11 cellular contexts compared by ENCODE assay signal in the genomic region with DNA sequence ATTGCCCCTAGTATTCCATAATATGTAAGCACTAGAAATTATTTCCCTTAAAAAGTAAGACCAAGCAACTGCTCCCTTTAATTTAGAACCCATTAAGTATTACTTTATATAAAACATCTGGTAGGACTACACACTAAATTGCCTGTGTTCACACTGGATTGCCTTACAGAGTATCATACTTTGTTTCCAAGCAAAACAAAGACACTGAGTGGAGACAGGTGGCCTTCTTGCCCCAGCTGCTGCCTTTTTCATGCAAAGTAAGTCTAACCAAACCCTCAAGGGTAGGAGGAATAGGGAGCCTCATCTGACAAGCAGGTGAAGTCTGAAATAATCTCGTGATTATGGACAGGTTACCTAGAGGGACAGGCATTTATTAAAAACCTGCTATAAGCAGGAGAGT.
DNase-seq lines count a peak whose midpoint lies in the region; ATAC-seq and TF ChIP-seq lines count a peak whose summit lies in the region.
"Had no signal": no experiment of that assay in that cellular context is flagged by ENCODE, and none has a peak within 500 bp of the region (broad histone marks: within the 10 kb centered on the region; RNA-seq: fewer than 3 reads in every experiment).

No MANE protein-coding gene starts in this region.

- peak; percentile 98 for DNase-seq in NCI-H1105 (lab: John Stamatoyannopoulos, UW)
- no peak for DNase-seq in WERI-Rb-1
- DNase-seq in T1000 (lab: John Stamatoyannopoulos, UW) = no peak
- DNase-seq in breast epithelium (ENCODE audit: low spot score in 2 of 2) = no peak
- no peak for DNase-seq in left cardiac atrium
- DNase-seq: effector memory CD4-positive, alpha-beta T cell; trophoblast cell had no signal

- intact Hi-C loops in breast epithelium (cut with DNase I; ENCODE audit: low total_unique reads) = no loop called here
- intact Hi-C loops in left cardiac atrium (cut with DNase I) = no loop called here

- no peaks in the 10 kb centered on the region for H3K36me3 ChIP-seq in WERI-Rb-1
- no peaks in the 10 kb centered on the region for H3K36me3 ChIP-seq in breast epithelium

- ATAC-seq in GM18870 (IDR thresholded peaks at IDR 0.05; ENCODE audit: unreplicated experiment) (peak; percentile 72), HG02759 (IDR thresholded peaks at IDR 0.05; ENCODE audit: unreplicated experiment) (peak; percentile 89), left cardiac atrium (no peak), SK-N-SH treated with all-trans-retinoic acid at 6 μM for 48 hours (no peak)

- H3K9me3 ChIP-seq in WERI-Rb-1 (ENCODE audit: severe bottlenecking) (no peaks in the 10 kb centered on the region), breast epithelium (no peaks in the 10 kb centered on the region)

- H3K27me3 ChIP-seq in WERI-Rb-1 (ENCODE audit: insufficient read depth, low read depth, severe bottlenecking) (no peaks in the 10 kb centered on the region), breast epithelium (no peaks in the 10 kb centered on the region)

- H3K4me1 ChIP-seq in breast epithelium = no peaks in the 10 kb centered on the region

- H3K27ac ChIP-seq in WERI-Rb-1 (peak overlapping the region; percentile 65), breast epithelium (no peak overlapping the region)

- TF ChIP-seq POLR2A in breast epithelium (IDR thresholded peaks at IDR 0.05) = no peak

- TF ChIP-seq CTCF in WERI-Rb-1 (IDR thresholded peaks at IDR 0.05; ENCODE audit: low read depth, low read length) (no peak), breast epithelium (IDR thresholded peaks at IDR 0.05) (no peak)

- no peak overlapping the region for H3K4me3 ChIP-seq in WERI-Rb-1 (ENCODE audit: low read depth, low read length)
- no peak overlapping the region for H3K4me3 ChIP-seq in breast epithelium
- H3K4me3 ChIP-seq: smooth muscle cell had no signal

TF ChIP-seq in SK-N-SH treated with all-trans-retinoic acid at 6 μM for 48 hours, 23 proteins besides CTCF, POLR2A, EP300 and RAD21:
- TF ChIP-seq, protein P1, sequence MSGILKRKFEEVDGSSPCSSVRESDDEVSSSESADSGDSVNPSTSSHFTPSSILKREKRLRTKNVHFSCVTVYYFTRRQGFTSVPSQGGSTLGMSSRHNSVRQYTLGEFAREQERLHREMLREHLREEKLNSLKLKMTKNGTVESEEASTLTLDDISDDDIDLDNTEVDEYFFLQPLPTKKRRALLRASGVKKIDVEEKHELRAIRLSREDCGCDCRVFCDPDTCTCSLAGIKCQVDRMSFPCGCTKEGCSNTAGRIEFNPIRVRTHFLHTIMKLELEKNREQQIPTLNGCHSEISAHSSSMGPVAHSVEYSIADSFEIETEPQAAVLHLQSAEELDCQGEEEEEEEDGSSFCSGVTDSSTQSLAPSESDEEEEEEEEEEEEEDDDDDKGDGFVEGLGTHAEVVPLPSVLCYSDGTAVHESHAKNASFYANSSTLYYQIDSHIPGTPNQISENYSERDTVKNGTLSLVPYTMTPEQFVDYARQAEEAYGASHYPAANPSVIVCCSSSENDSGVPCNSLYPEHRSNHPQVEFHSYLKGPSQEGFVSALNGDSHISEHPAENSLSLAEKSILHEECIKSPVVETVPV (CRISPR knock-in tag; IDR thresholded peaks at IDR 0.05) = no peak
- TF ChIP-seq TOX (CRISPR knock-in tag; IDR thresholded peaks at IDR 0.05; ENCODE audit: borderline replicate concordance) = no peak
- TF ChIP-seq ARNTL (CRISPR knock-in tag; IDR thresholded peaks at IDR 0.05; ENCODE audit: borderline replicate concordance, low read depth) = no peak
- no peak for TF ChIP-seq TCF4 (CRISPR knock-in tag; IDR thresholded peaks at IDR 0.05; ENCODE audit: borderline replicate concordance)
- no peak for TF ChIP-seq ZNF8 (CRISPR knock-in tag; IDR thresholded peaks at IDR 0.05)
- no peak for TF ChIP-seq ZNF70 (CRISPR knock-in tag; IDR thresholded peaks at IDR 0.05)
- no peak for TF ChIP-seq ZFP30 (CRISPR knock-in tag; IDR thresholded peaks at IDR 0.05)
- TF ChIP-seq, protein P2, sequence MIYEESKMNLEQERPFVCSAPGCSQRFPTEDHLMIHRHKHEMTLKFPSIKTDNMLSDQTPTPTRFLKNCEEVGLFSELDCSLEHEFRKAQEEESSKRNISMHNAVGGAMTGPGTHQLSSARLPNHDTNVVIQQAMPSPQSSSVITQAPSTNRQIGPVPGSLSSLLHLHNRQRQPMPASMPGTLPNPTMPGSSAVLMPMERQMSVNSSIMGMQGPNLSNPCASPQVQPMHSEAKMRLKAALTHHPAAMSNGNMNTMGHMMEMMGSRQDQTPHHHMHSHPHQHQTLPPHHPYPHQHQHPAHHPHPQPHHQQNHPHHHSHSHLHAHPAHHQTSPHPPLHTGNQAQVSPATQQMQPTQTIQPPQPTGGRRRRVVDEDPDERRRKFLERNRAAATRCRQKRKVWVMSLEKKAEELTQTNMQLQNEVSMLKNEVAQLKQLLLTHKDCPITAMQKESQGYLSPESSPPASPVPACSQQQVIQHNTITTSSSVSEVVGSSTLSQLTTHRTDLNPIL (CRISPR knock-in tag; IDR thresholded peaks at IDR 0.05; ENCODE audit: low read depth) = no peak

Comparison
In these comparisons a context has a peak if more than half of its experiments do, and no peak if none do; other contexts are left out.
1. ATAC-seq: peak in GM18870 (single experiment) and HG02759 (single experiment); none in left cardiac atrium (0 of 2) and SK-N-SH treated with all-trans-retinoic acid at 6 μM for 48 hours (single experiment).